Comparison of ENCODE assay signal across 22 cellular contexts in the genomic region with DNA sequence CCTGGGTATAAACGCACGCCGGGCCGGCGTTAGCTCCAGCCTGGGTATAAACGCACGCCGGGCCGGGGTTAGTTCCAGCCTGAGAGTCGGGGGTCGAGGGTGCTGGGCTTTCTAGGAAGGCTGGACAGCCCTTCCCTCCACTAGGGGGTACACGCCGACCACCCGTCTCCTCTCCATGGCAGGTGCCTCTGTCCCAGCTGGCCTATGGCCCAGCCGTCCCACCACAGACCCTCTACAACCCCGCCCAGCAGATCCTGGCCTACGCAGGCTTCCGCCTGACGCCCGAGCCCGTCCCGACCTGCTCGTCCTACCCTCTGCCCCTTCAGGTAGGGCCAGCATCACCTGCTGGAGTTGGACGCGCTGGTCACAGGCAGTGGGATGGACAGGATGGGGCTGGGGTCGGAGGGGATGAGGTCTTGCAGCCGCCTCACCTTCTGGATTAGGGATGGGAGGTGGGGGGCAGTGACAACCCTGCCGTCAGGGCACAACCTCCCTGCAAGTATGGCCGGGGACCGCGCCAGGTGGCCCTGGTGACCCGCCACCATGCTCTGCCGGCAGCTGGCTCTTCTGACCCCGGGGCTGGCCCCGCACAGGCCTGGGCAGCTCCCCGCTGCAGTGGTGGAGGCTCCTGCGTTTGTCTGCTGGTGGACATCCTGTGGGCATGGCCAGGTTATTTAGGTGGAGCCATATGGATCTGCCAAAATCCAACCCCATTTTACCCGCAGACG. TPM values are rescaled to one million over a fixed set of nuclear protein-coding genes. Genes with fewer than 3 reads are reported as not detected.
A peak's percentile ranks its signal among the peaks of the same experiment; 100 is the strongest.
DNase-seq lines count a peak whose midpoint lies in the region; ATAC-seq and TF ChIP-seq lines count a peak whose summit lies in the region.
"Had no signal": no experiment of that assay in that cellular context is flagged by ENCODE, and none has a peak within 500 bp of the region (broad histone marks: within the 10 kb centered on the region; RNA-seq: fewer than 3 reads in every experiment).

No MANE protein-coding gene starts in this region.

- no peak for ATAC-seq in left ventricle myocardium superior
- peak; percentile 4 for ATAC-seq in aorta (ENCODE audit: low FRiP score)
- ATAC-seq in GM21381 (IDR thresholded peaks at IDR 0.05; ENCODE audit: unreplicated experiment) = no peak
- ATAC-seq: A549, Panc1 had no signal

- H3K4me3 ChIP-seq in right atrium auricular region (no peak overlapping the region), osteoblast (ENCODE audit: insufficient read depth, low read length) (no peak overlapping the region), aorta (ENCODE audit: low read length in 2 of 2) (no peak overlapping the region)
- H3K4me3 ChIP-seq: A549, SJSA1 had no signal

- H3K36me3 ChIP-seq in right atrium auricular region (no peaks in the 10 kb centered on the region), osteoblast (ENCODE audit: insufficient read depth, low read length) (no peaks in the 10 kb centered on the region), aorta (ENCODE audit: control insufficient read depth in 1 of 2, insufficient read depth in 2 of 2, low read length in 1 of 2) (no peaks in the 10 kb centered on the region)
- H3K36me3 ChIP-seq: SJSA1 had no signal

- H3K9me3 ChIP-seq in right atrium auricular region (peaks cover 0 to 18% of the 10 kb centered on the region in 2 donors), osteoblast (ENCODE audit: low read depth, low read length) (peaks cover 11% of the 10 kb centered on the region), aorta (ENCODE audit: control insufficient read depth, low read length) (no peaks in the 10 kb centered on the region)

- WGBS in aorta, 2 donors = 91 to 92% methylated on average over 39 of the region's 39 CpGs

- no peak overlapping the region for H3K4me3 Mint-ChIP-seq in chondrocyte (ENCODE audit: unreplicated experiment)
- H3K4me3 Mint-ChIP-seq: B cell had no signal

- H3K4me1 Mint-ChIP-seq in chondrocyte (ENCODE audit: low read depth) = peaks cover 5% of the 10 kb centered on the region
- H3K4me1 Mint-ChIP-seq: B cell had no signal

- TF ChIP-seq CTCF in right atrium auricular region (IDR thresholded peaks at IDR 0.05) (no peak), chondrocyte (IDR thresholded peaks at IDR 0.05) (no peak), osteoblast (IDR thresholded peaks at IDR 0.05; ENCODE audit: extremely low read depth, low read depth, low read length) (no peak)

- H3K36me3 Mint-ChIP-seq in chondrocyte (ENCODE audit: low read depth) = peaks cover 1% of the 10 kb centered on the region

- no peak overlapping the region for H3K27ac ChIP-seq in right atrium auricular region
- H3K27ac ChIP-seq in osteoblast (ENCODE audit: low read depth, low read length) = no peak overlapping the region
- H3K27ac ChIP-seq in aorta (ENCODE audit: low read depth in 1 of 2, low read length in 2 of 2) = no peak overlapping the region
- H3K27ac ChIP-seq: A549, SJSA1 had no signal

- H3K4me1 ChIP-seq in right atrium auricular region = peaks cover 0 to 15% of the 10 kb centered on the region in 2 donors
- H3K4me1 ChIP-seq in osteoblast (ENCODE audit: insufficient read depth, low read length) = peaks cover 3% of the 10 kb centered on the region
- no peaks in the 10 kb centered on the region for H3K4me1 ChIP-seq in aorta (ENCODE audit: control insufficient read depth in 1 of 2, insufficient read depth in 2 of 2, low read length in 2 of 2)
- H3K4me1 ChIP-seq: A549 had no signal

- no peaks in the 10 kb centered on the region for H3K79me2 ChIP-seq in osteoblast (ENCODE audit: insufficient read depth, low read length)

- H3K27ac Mint-ChIP-seq in chondrocyte (ENCODE audit: unreplicated experiment) = no peak overlapping the region
- H3K27ac Mint-ChIP-seq: B cell had no signal

- H3K9me3 Mint-ChIP-seq in chondrocyte (ENCODE audit: low read depth) = peaks cover 5% of the 10 kb centered on the region

- no peak overlapping the region for H2AFZ ChIP-seq in osteoblast (ENCODE audit: low read length)

- DNase-seq in left ventricle myocardium superior (peak; percentile 18), right atrium auricular region (ENCODE audit: low spot score) (no peak), chondrocyte (ENCODE audit: low spot score) (peak; percentile 75), osteoblast (ENCODE audit: insufficient read length, low spot score, missing footprints) (peak; percentile 69), aorta (peak; percentile 45 to 59), retina (no peak), DMS 273 treated with DMSO at 0.1 percent for 48 hours (lab: John Stamatoyannopoulos, UW) (no peak)
- DNase-seq: EL; GF-D8; MM.1S; NCI-H1048; NCI-H1436; NCI-H187 treated with DMSO at 0.1 percent for 48 hours; NCI-H2107; NCI-H446 treated with DMSO at 0.1 percent for 48 hours; NCI-H526 treated with DMSO at 0.1 percent for 48 hours; NK-92 treated with Interleukin-12 subunit alpha and Interleukin-12 subunit beta, amount 100 ng/mL, for 24 hours had no signal

- intact Hi-C loops in left ventricle myocardium superior (cut with micrococcal nuclease) = no loop called here
- intact Hi-C loops in aorta (cut with DNase I) = no loop called here

- H3K27me3 Mint-ChIP-seq in chondrocyte (ENCODE audit: low read depth) = no peaks in the 10 kb centered on the region
- H3K27me3 Mint-ChIP-seq: B cell had no signal

- no peaks in the 10 kb centered on the region for H4K20me1 ChIP-seq in osteoblast (ENCODE audit: insufficient read depth, low read length)

- H3K27me3 ChIP-seq in right atrium auricular region = no peaks in the 10 kb centered on the region
- no peaks in the 10 kb centered on the region for H3K27me3 ChIP-seq in osteoblast (ENCODE audit: insufficient read depth, low read length)
- no peaks in the 10 kb centered on the region for H3K27me3 ChIP-seq in aorta (ENCODE audit: control insufficient read depth in 1 of 2, insufficient read depth in 2 of 2, low read length in 1 of 2)
- H3K27me3 ChIP-seq: SJSA1 had no signal

- H3K4me2 ChIP-seq in osteoblast (ENCODE audit: insufficient read depth, low read length) = no peak overlapping the region
- H3K4me2 ChIP-seq: A549 had no signal

RNA-seq across cellular contexts. Expression of gene TMEM255B, which starts 45.8 kb away (rescaled TPM):
- total RNA-seq in left ventricle myocardium superior (12.1 TPM), right atrium auricular region (1 to 10 TPM; 5.2 to 6.0 TPM), chondrocyte (2.6 to 7.1 TPM (median 5.2 TPM) in 3 replicates), osteoblast (1.8 and 2.9 TPM in 2 replicates), aorta (10 to 100 TPM; 36.6 to 67.3 TPM)
- 1 to 10 TPM in 1 of 2 donors, under 1 TPM in 1; 0.63 to 4.3 TPM for polyA plus RNA-seq in aorta

RNA-seq across cellular contexts. Expression of gene GAS6, which starts 59.0 kb away (rescaled TPM):
- total RNA-seq in left ventricle myocardium superior = 210 TPM
- 100 to 1,000 TPM; 206 to 254 TPM for total RNA-seq in right atrium auricular region
- 83.7 to 113 TPM (median 111 TPM) in 3 replicates for total RNA-seq in chondrocyte
- 417 and 480 TPM in 2 replicates for total RNA-seq in osteoblast
- 100 to 1,000 TPM; 317 to 348 TPM for total RNA-seq in aorta
- polyA plus RNA-seq in aorta = 100 to 1,000 TPM; 244 to 509 TPM

Comparison
In these comparisons a context has a peak if more than half of its experiments do, and no peak if none do; other contexts are left out.
1. DNase-seq: peak in left ventricle myocardium superior (single experiment), chondrocyte (single experiment), osteoblast (single experiment) and aorta (2 of 2); none in right atrium auricular region (single experiment), retina (single experiment) and DMS 273 treated with DMSO at 0.1 percent for 48 hours (single experiment).